8 cellular contexts compared by ENCODE assay signal in genomic region chr11:112280268-112281126, GRCh38. TPM values are rescaled to one million over a fixed set of nuclear protein-coding genes. Genes with fewer than 3 reads are reported as not detected.
DNase-seq lines count a peak whose midpoint lies in the region; ATAC-seq lines count a peak whose summit lies in the region.

No MANE protein-coding gene starts in this region.

- H3K27ac Mint-ChIP-seq in activated CD4-positive, alpha-beta memory T cell treated with anti-CD3 and anti-CD28 coated beads for 36 hours, result peak overlapping the region; percentile 65

- H3K36me3 Mint-ChIP-seq in activated CD4-positive, alpha-beta memory T cell treated with anti-CD3 and anti-CD28 coated beads for 36 hours, result no peaks in the 10 kb centered on the region

- DNase-seq in AG08396 (ENCODE audit: low spot score), result peak; percentile 82
- DNase-seq in NCI-H748 (lab: John Stamatoyannopoulos, UW; ENCODE audit: unreplicated experiment), result peak; percentile 87
- peak; percentile 73 for DNase-seq in activated CD4-positive, alpha-beta memory T cell treated with anti-CD3 and anti-CD28 coated beads for 36 hours
- peak; percentile 65 for DNase-seq in effector CD4-positive, alpha-beta T cell
- peak; percentile 81 to 88 for DNase-seq in lung microvascular endothelial cell (ENCODE audit: low read depth in 2 of 2)
- peak; percentile 62 for DNase-seq in stimulated activated CD8-positive, alpha-beta memory T cell treated with anti-CD3 and anti-CD28 coated beads, Interleukin-12 subunit alpha, Interleukin-12 subunit beta, amount 100 ng/mL, for 1 hour (ENCODE audit: low read depth)

- no peaks in the 10 kb centered on the region for H3K27me3 Mint-ChIP-seq in activated CD4-positive, alpha-beta memory T cell treated with anti-CD3 and anti-CD28 coated beads for 36 hours

- CTCF ChIA-PET in activated CD4-positive, alpha-beta memory T cell treated with anti-CD3 and anti-CD28 coated beads for 36 hours (lab: Charles Lee), result interaction anchor here (0.5 to 5.9 kb wide), 53 partner anchors 8 to 1597 kb away, joined by 3 to 238 read pairs (median 4); partner anchors contain the start of genes ALG9, PLET1, PTS and TTC12

- H3K4me1 Mint-ChIP-seq in activated CD4-positive, alpha-beta memory T cell treated with anti-CD3 and anti-CD28 coated beads for 36 hours (ENCODE audit: low read depth), result peaks cover 15% of the 10 kb centered on the region

- ATAC-seq in GM19023 (IDR thresholded peaks at IDR 0.05; ENCODE audit: unreplicated experiment), result peak; percentile 82
- ATAC-seq in HG03520 (IDR thresholded peaks at IDR 0.05; ENCODE audit: unreplicated experiment), result peak; percentile 75

- H3K9me3 Mint-ChIP-seq in activated CD4-positive, alpha-beta memory T cell treated with anti-CD3 and anti-CD28 coated beads for 36 hours, result no peaks in the 10 kb centered on the region

- intact Hi-C loops in activated CD4-positive, alpha-beta memory T cell treated with anti-CD3 and anti-CD28 coated beads for 36 hours (cut with micrococcal nuclease), result loop anchor here (1.0 to 10.0 kb wide), 7 partner anchors 54 to 678 kb away; partner anchors contain the start of genes CFAP68, FDXACB1, PTS and SDHD

- peak overlapping the region; percentile 84 for H3K4me3 Mint-ChIP-seq in activated CD4-positive, alpha-beta memory T cell treated with anti-CD3 and anti-CD28 coated beads for 36 hours

- POLR2A ChIA-PET in activated CD4-positive, alpha-beta memory T cell treated with anti-CD3 and anti-CD28 coated beads for 36 hours (lab: Charles Lee), result interaction anchor here (0.9 kb wide), 1 partner anchor 52 kb away, joined by 3 read pairs; no protein-coding TSS in a partner anchor

RNA-seq across cellular contexts. Expression of gene PLET1, which starts 19.8 kb away (rescaled TPM):
- not detected for total RNA-seq in activated CD4-positive, alpha-beta memory T cell treated with anti-CD3 and anti-CD28 coated beads for 36 hours
- not detected in 2 replicates for total RNA-seq in lung microvascular endothelial cell

RNA-seq across cellular contexts. Expression of gene PTS, which starts 54.3 kb away (rescaled TPM):
- 10 to 100 TPM; 28.1 to 28.5 TPM for total RNA-seq in activated CD4-positive, alpha-beta memory T cell treated with anti-CD3 and anti-CD28 coated beads for 36 hours
- 24.2 and 39.5 TPM in 2 replicates for total RNA-seq in lung microvascular endothelial cell

Comparison
In these comparisons a context has a peak if more than half of its experiments do, and no peak if none do; other contexts are left out.
1. Peak in every context shown above with its lines: DNase-seq and ATAC-seq.